In genomic region chr2:43225093-43225787, GRCh38 we compare ENCODE assay signal across 7 cellular contexts. TPM values are rescaled to one million over a fixed set of nuclear protein-coding genes. Genes with fewer than 3 reads are reported as not detected.
DNase-seq lines count a peak whose midpoint lies in the region; ATAC-seq and TF ChIP-seq lines count a peak whose summit lies in the region.

No MANE protein-coding gene starts in this region.

- H3K79me2 ChIP-seq in OCI-LY3 (ENCODE audit: low read length) (peaks cover 79% of the 10 kb centered on the region), parathyroid adenoma (no peaks in the 10 kb centered on the region)

- H3K4me2 ChIP-seq in OCI-LY3 (ENCODE audit: low read length) (peak overlapping the region; percentile 69), parathyroid adenoma (ENCODE audit: low read length) (peak overlapping the region; percentile 86)

- H3K36me3 ChIP-seq in OCI-LY3 (replicated peaks; ENCODE audit: low read depth, low read length), result peaks cover 28% of the 10 kb centered on the region
- H3K36me3 ChIP-seq in parathyroid adenoma (ENCODE audit: control insufficient read depth, insufficient read depth, low read length), result no peaks in the 10 kb centered on the region
- H3K36me3 ChIP-seq in transverse colon, result peaks cover 0 to 26% (median 15%) of the 10 kb centered on the region in 4 donors

- 0% methylated on average over 63 of the region's 74 CpGs; no CpG with 5 or more reads in 1 of the 2 donors for WGBS in transverse colon (ENCODE audit: low coverage in 1 of 2), 2 donors

- peak; percentile 1 for ATAC-seq in GM21528 (IDR thresholded peaks at IDR 0.05; ENCODE audit: low FRiP score, unreplicated experiment)
- ATAC-seq in foreskin keratinocyte, result no peak

- intact Hi-C loops in transverse colon (cut with DNase I; ENCODE audit: low total_unique reads), result loop anchor here (10.0 kb wide), 3 partner anchors 120 to 400 kb away; no protein-coding TSS in a partner anchor

- H3K27me3 ChIP-seq in OCI-LY3 (ENCODE audit: low read depth, low read length), result no peaks in the 10 kb centered on the region
- H3K27me3 ChIP-seq in foreskin keratinocyte, result no peaks in the 10 kb centered on the region
- H3K27me3 ChIP-seq in parathyroid adenoma (ENCODE audit: control insufficient read depth, insufficient read depth, low read length), result no peaks in the 10 kb centered on the region
- no peaks in the 10 kb centered on the region for H3K27me3 ChIP-seq in transverse colon

- DNase-seq in activated effector memory CD4-positive, alpha-beta T cell treated with Interleukin-2 at 50 U/mL for 16 hours, result peak; percentile 57
- peak; percentile 22 to 44 for DNase-seq in foreskin keratinocyte
- peak; percentile 65 for DNase-seq in transverse colon
- DNase-seq in NCI-H1048 (lab: John Stamatoyannopoulos, UW), result no peak

- H3K27ac ChIP-seq in OCI-LY3 (ENCODE audit: low read length), result peak overlapping the region; percentile 94
- H3K27ac ChIP-seq in foreskin keratinocyte, result peak overlapping the region; percentile 89
- peak overlapping the region; percentile 91 for H3K27ac ChIP-seq in parathyroid adenoma
- H3K27ac ChIP-seq in transverse colon, result peak overlapping the region; percentile 96 to 100 (median 99)

- H3K9ac ChIP-seq in OCI-LY3 (ENCODE audit: low read length) (peak overlapping the region; percentile 99), parathyroid adenoma (no peak overlapping the region)

- no peak overlapping the region for H2AFZ ChIP-seq in OCI-LY3 (ENCODE audit: low read depth, low read length)
- peak overlapping the region; percentile 96 for H2AFZ ChIP-seq in parathyroid adenoma

- H4K20me1 ChIP-seq in OCI-LY3 (ENCODE audit: insufficient read depth, low read length), result peaks cover 28% of the 10 kb centered on the region

- H3K4me1 ChIP-seq in OCI-LY3 (ENCODE audit: low read length), result peaks cover 60% of the 10 kb centered on the region
- peaks cover 19% of the 10 kb centered on the region for H3K4me1 ChIP-seq in foreskin keratinocyte
- peaks cover 24% of the 10 kb centered on the region for H3K4me1 ChIP-seq in parathyroid adenoma
- H3K4me1 ChIP-seq in transverse colon, result peaks cover 15 to 47% (median 43%) of the 10 kb centered on the region in 4 donors

- in situ Hi-C loops in transverse colon (cut with MboI; ENCODE audit: low pct_ligation_motif_present in 1 of 4, low pct_unique_long_range_greater_than_20kb in 1 of 4, low sequenced_read_pairs in 3 of 4), result loop anchor here in 3 of 4 donors (5.0 to 25.0 kb wide), 3 partner anchors 98 to 388 kb away; no protein-coding TSS in a partner anchor

- TF ChIP-seq EP300 in transverse colon (IDR thresholded peaks at IDR 0.05; ENCODE audit: low read depth), result no peak

- no peaks in the 10 kb centered on the region for H3K9me3 ChIP-seq in OCI-LY3 (ENCODE audit: insufficient read depth, low read length)
- no peaks in the 10 kb centered on the region for H3K9me3 ChIP-seq in parathyroid adenoma (ENCODE audit: control insufficient read depth, low read length)
- no peaks in the 10 kb centered on the region for H3K9me3 ChIP-seq in transverse colon

- TF ChIP-seq POLR2A in transverse colon (IDR thresholded peaks at IDR 0.05), result peak; percentile 39

- TF ChIP-seq CTCF in OCI-LY3 (IDR thresholded peaks at IDR 0.05; ENCODE audit: low read depth, low read length) (no peak), foreskin keratinocyte (conservative IDR thresholded peaks at IDR 0.05) (no peak), parathyroid adenoma (IDR thresholded peaks at IDR 0.05) (no peak), transverse colon (IDR thresholded peaks at IDR 0.05) (no peak)

- peak overlapping the region; percentile 94 for H3K4me3 ChIP-seq in OCI-LY3 (ENCODE audit: low read length)
- peak overlapping the region; percentile 88 for H3K4me3 ChIP-seq in parathyroid adenoma (ENCODE audit: low read depth, low read length)
- peak overlapping the region; percentile 71 to 91 (median 88) for H3K4me3 ChIP-seq in transverse colon

RNA-seq across cellular contexts. Expression of gene ZFP36L2, which starts 1.2 kb away (rescaled TPM):
- total RNA-seq in foreskin keratinocyte, result 124 and 137 TPM in 2 replicates
- 127 and 136 TPM in 2 replicates for polyA plus RNA-seq in foreskin keratinocyte
- total RNA-seq in transverse colon, result 100 to 1,000 TPM; 114 to 305 (median 208) TPM
